In the genomic region with DNA sequence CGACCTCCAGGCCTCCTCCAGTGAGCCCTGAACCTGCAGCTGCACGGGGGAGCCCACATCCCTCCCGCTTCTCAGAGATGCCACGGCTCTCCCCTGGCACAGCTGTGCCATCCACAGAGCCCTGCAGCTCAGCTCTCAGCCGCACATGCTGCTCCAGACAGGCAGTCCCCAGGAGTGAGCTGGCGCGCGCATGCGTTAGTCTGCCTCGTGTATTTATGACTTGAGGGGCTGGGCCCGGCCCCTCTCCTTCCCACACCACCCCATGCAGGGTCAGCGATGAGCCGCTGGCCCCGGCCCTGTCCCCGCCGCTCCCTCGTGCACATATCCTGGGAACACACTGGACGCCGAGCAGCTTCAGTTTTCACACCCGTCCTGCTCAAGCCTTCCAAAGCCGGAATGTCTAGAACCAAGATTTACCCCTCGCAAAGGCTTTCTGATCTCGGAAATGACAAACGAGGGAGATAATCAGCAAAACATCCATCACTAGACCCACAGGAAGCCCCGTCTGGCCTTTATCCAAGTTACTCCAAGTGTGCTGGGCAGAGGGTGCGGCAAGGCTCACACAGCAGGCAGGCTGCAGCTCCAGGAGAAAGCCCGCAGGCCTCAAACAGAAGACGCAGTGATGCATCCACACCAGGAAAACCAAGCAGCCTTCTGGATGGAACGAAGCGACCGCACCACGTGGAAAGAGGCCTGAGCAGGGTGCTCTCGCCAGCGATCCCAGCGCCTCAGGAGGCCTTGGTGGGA, we compare ENCODE assay signal across 26 cellular contexts. TPM values are rescaled to one million over a fixed set of nuclear protein-coding genes. Genes with fewer than 3 reads are reported as not detected.
A peak's percentile ranks its signal among the peaks of the same experiment; 100 is the strongest.
DNase-seq lines count a peak whose midpoint lies in the region; ATAC-seq and TF ChIP-seq lines count a peak whose summit lies in the region.
"Had no signal": no experiment of that assay in that cellular context is flagged by ENCODE, and none has a peak within 500 bp of the region (broad histone marks: within the 10 kb centered on the region; RNA-seq: fewer than 3 reads in every experiment).

No MANE protein-coding gene starts in this region.

- no peaks in the 10 kb centered on the region for H3K27me3 Mint-ChIP-seq in chondrocyte (ENCODE audit: low read depth)
- H3K27me3 Mint-ChIP-seq: activated CD4-positive, alpha-beta memory T cell treated with anti-CD3 and anti-CD28 coated beads for 36 hours; activated naive CD4-positive, alpha-beta T cell treated with anti-CD3 and anti-CD28 coated beads, Interleukin-2, amount 10 ng/mL, durations not matched to agents 7 days and 5 days; T-cell had no signal

- H3K4me3 ChIP-seq in right atrium auricular region (no peak overlapping the region), SJCRH30 (no peak overlapping the region)
- H3K4me3 ChIP-seq: dorsolateral prefrontal cortex, GM12878, SJSA1, smooth muscle cell, tibial nerve had no signal

- ATAC-seq in Right ventricle myocardium inferior, result no peak
- ATAC-seq: activated CD4-positive, CD25-positive, alpha-beta regulatory T cell treated with anti-CD3 and anti-CD28 coated beads, Interleukin-2, amount 50 U/mL, for 24 hours; CD8-positive, alpha-beta T cell; GM12878; T-cell had no signal

- H3K36me3 ChIP-seq in right atrium auricular region (peaks cover 24% of the 10 kb centered on the region), SJCRH30 (peaks cover 25% of the 10 kb centered on the region)
- H3K36me3 ChIP-seq: SJSA1 had no signal

- peak; percentile 33 for DNase-seq in Right ventricle myocardium inferior (ENCODE audit: missing footprints)
- no peak for DNase-seq in right atrium auricular region (ENCODE audit: low spot score)
- DNase-seq in chondrocyte (ENCODE audit: low spot score), result peak; percentile 66
- DNase-seq in left kidney (ENCODE audit: low read depth, low spot score), result peak; percentile 28
- DNase-seq in pulmonary artery endothelial cell (ENCODE audit: low read depth, low spot score), result peak; percentile 57
- DNase-seq in NCI-H2227 treated with DMSO at 0.1 percent for 48 hours (lab: John Stamatoyannopoulos, UW), result no peak
- no peak for DNase-seq in KG1 (lab: John Stamatoyannopoulos, UW)
- DNase-seq in SJCRH30, result no peak
- DNase-seq: activated CD4-positive, alpha-beta memory T cell treated with anti-CD3 and anti-CD28 coated beads for 36 hours; activated CD8-positive, alpha-beta memory T cell treated with anti-CD3 and anti-CD28 coated beads, Interleukin-2, amount 50 U/mL, for 48 hours; activated naive CD4-positive, alpha-beta T cell treated with anti-CD3 and anti-CD28 coated beads, Interleukin-2, amount 10 ng/mL, durations not matched to agents 7 days and 5 days; central memory CD4-positive, alpha-beta T cell; dorsolateral prefrontal cortex; HFFc6; mesenchymal stem cell; NCI-H526; stimulated activated CD4-positive, alpha-beta T cell treated with anti-CD3 and anti-CD28 coated beads, Interleukin-1b, Interleukin-23, amount 100 ng/mL, for 48 hours; stimulated activated CD8-positive, alpha-beta memory T cell treated with anti-CD3 and anti-CD28 coated beads, Interleukin-4, amount 100 ng/mL, for 48 hours; T-cell had no signal

- H3K4me1 Mint-ChIP-seq in chondrocyte (ENCODE audit: low read depth), result no peaks in the 10 kb centered on the region
- H3K4me1 Mint-ChIP-seq: activated naive CD4-positive, alpha-beta T cell treated with anti-CD3 and anti-CD28 coated beads, Interleukin-2, amount 10 ng/mL, durations not matched to agents 7 days and 5 days had no signal

- TF ChIP-seq CTCF in right atrium auricular region (IDR thresholded peaks at IDR 0.05) (no peak), chondrocyte (IDR thresholded peaks at IDR 0.05) (no peak)

- H3K4me3 Mint-ChIP-seq in chondrocyte (ENCODE audit: unreplicated experiment), result no peak overlapping the region
- H3K4me3 Mint-ChIP-seq: activated CD4-positive, alpha-beta memory T cell treated with anti-CD3 and anti-CD28 coated beads for 36 hours; activated naive CD4-positive, alpha-beta T cell treated with anti-CD3 and anti-CD28 coated beads, Interleukin-2, amount 10 ng/mL, durations not matched to agents 7 days and 5 days; CD8-positive, alpha-beta T cell; HFFc6; T-cell had no signal

- H3K27ac ChIP-seq in right atrium auricular region (no peak overlapping the region), SJCRH30 (no peak overlapping the region)
- H3K27ac ChIP-seq: dorsolateral prefrontal cortex, HL-60, SJSA1, tibial nerve had no signal

- H3K36me3 Mint-ChIP-seq in chondrocyte (ENCODE audit: low read depth), result no peaks in the 10 kb centered on the region

- no peaks in the 10 kb centered on the region for H3K27me3 ChIP-seq in right atrium auricular region
- H3K27me3 ChIP-seq in SJCRH30, result no peaks in the 10 kb centered on the region
- H3K27me3 ChIP-seq: dorsolateral prefrontal cortex, SJSA1, tibial nerve had no signal

- H3K4me1 ChIP-seq in right atrium auricular region, result no peaks in the 10 kb centered on the region
- no peaks in the 10 kb centered on the region for H3K4me1 ChIP-seq in SJCRH30
- H3K4me1 ChIP-seq: SJSA1 had no signal

- H3K27ac Mint-ChIP-seq in chondrocyte (ENCODE audit: unreplicated experiment), result no peak overlapping the region
- H3K27ac Mint-ChIP-seq: activated CD4-positive, alpha-beta memory T cell treated with anti-CD3 and anti-CD28 coated beads for 36 hours; activated naive CD4-positive, alpha-beta T cell treated with anti-CD3 and anti-CD28 coated beads, Interleukin-2, amount 10 ng/mL, durations not matched to agents 7 days and 5 days; CD8-positive, alpha-beta T cell; HFFc6; T-cell had no signal

- H3K9me3 ChIP-seq in right atrium auricular region (no peaks in the 10 kb centered on the region), SJCRH30 (replicated peaks) (no peaks in the 10 kb centered on the region; the same call in 1 of the 2 replicates)
- H3K9me3 ChIP-seq: SJSA1, tibial nerve had no signal

- intact Hi-C loops in Right ventricle myocardium inferior (cut with DNase I), result no loop called here

- H3K9me3 Mint-ChIP-seq in chondrocyte (ENCODE audit: low read depth), result no peaks in the 10 kb centered on the region
- H3K9me3 Mint-ChIP-seq: activated CD4-positive, alpha-beta memory T cell treated with anti-CD3 and anti-CD28 coated beads for 36 hours; CD8-positive, alpha-beta T cell; T-cell had no signal

RNA-seq across cellular contexts. Expression of gene GAK, which starts 24.3 kb away (rescaled TPM):
- total RNA-seq in Right ventricle myocardium inferior (29.3 TPM), right atrium auricular region (10 to 100 TPM; 27.8 to 52.2 TPM), chondrocyte (61.4 to 85.7 TPM (median 69.2 TPM) in 3 replicates), pulmonary artery endothelial cell (64.6 and 74.0 TPM in 2 replicates)
- total RNA-seq in SJCRH30 (2014; rRNA removed; shearing (Covaris generic)), result 74.2 and 81.1 TPM in 2 replicates

RNA-seq across cellular contexts. Expression of gene TMEM175, which starts 24.4 kb away (rescaled TPM):
- total RNA-seq in Right ventricle myocardium inferior (17.4 TPM), right atrium auricular region (10 to 100 TPM; 20.2 to 24.0 TPM), chondrocyte (25.5 to 47.5 TPM (median 26.1 TPM) in 3 replicates), pulmonary artery endothelial cell (7.6 and 11.3 TPM in 2 replicates)
- total RNA-seq in SJCRH30 (2014; rRNA removed; shearing (Covaris generic)), result 4.3 and 6.8 TPM in 2 replicates

Comparison
In these comparisons a context has a peak if more than half of its experiments do, and no peak if none do; other contexts are left out.
1. DNase-seq: peak in Right ventricle myocardium inferior (single experiment), chondrocyte (single experiment), left kidney (single experiment) and pulmonary artery endothelial cell (single experiment); none in right atrium auricular region (single experiment), NCI-H2227 treated with DMSO at 0.1 percent for 48 hours (single experiment), KG1 (single experiment) and SJCRH30 (0 of 2).